In the genomic region with DNA sequence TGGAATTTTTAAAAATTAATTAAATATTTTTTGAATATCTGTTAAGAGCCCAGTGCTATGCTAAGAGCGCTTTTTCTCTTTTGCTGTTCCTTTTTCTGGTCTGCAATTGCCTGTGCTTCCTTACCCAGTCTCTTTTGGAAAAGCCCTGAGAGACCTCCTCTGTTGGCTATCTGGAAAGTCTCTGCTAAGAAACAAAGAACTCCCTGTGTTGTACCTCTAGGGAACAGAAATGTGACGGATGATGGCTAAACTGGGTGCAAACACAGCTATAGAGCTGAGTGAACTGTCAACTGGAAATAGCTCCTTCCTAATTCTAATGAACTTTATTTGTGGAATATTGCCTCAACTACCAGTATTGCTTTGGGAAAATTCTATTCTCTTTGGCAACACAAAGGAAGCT, we compare ENCODE assay signal across 28 cellular contexts.
DNase-seq lines count a peak whose midpoint lies in the region; FAIRE-seq and TF ChIP-seq lines count a peak whose summit lies in the region.
"Had no signal": no experiment of that assay in that cellular context is flagged by ENCODE, and none has a peak within 500 bp of the region (broad histone marks: within the 10 kb centered on the region; RNA-seq: fewer than 3 reads in every experiment).

No MANE protein-coding gene starts in this region.

- DNase-seq in NCI-H526 (lab: John Stamatoyannopoulos, UW) (peak; percentile 70), NCI-H526 treated with DMSO at 0.1 percent for 48 hours (lab: John Stamatoyannopoulos, UW) (peak; percentile 83), glutamatergic neuron (no peak), neural progenitor cell (ENCODE audit: low spot score) (no peak), G401 (ENCODE audit: low spot score) (no peak), HPDE6-E6E7 (ENCODE audit: extremely low spot score) (no peak), cortex of kidney (lab: John Stamatoyannopoulos, UW) (no peak), kidney (no peak)
- DNase-seq: 8988T; ACHN; BE2C; C1 segment of cervical spinal cord; CD4-positive, alpha-beta memory T cell; CD4-positive, CD25-positive, alpha-beta regulatory T cell; CD8-positive, alpha-beta memory T cell; COR-L47; DMS 273 treated with DMSO at 0.1 percent for 48 hours; DMS153; DMS53; DMS79; DND-41; EL; GF-D8 had no signal

- H3K9ac ChIP-seq in neural progenitor cell = no peak overlapping the region
- no peak overlapping the region for H3K9ac ChIP-seq in kidney (ENCODE audit: low read length in 2 of 2)
- H3K9ac ChIP-seq: BLaER1 had no signal

- intact Hi-C loops in kidney (cut with DNase I) = no loop called here

- H3K9me3 ChIP-seq in neural progenitor cell (ENCODE audit: low read depth) (no peaks in the 10 kb centered on the region), kidney (ENCODE audit: control insufficient read depth in 1 of 2, low read length in 2 of 2) (no peaks in the 10 kb centered on the region)
- H3K9me3 ChIP-seq: BE2C, BLaER1 had no signal

- no peaks in the 10 kb centered on the region for H3K36me3 ChIP-seq in neural progenitor cell
- H3K36me3 ChIP-seq in kidney (ENCODE audit: control insufficient read depth in 1 of 2, insufficient read depth in 2 of 2, low read length in 2 of 2) = no peaks in the 10 kb centered on the region
- H3K36me3 ChIP-seq: BE2C, BLaER1 had no signal

- H3K27me3 Mint-ChIP-seq in glutamatergic neuron (ENCODE audit: unreplicated experiment) (peaks cover 1% of the 10 kb centered on the region), neural progenitor cell (ENCODE audit: insufficient read depth, low read depth) (no peaks in the 10 kb centered on the region)
- H3K27me3 Mint-ChIP-seq: CD4-positive, alpha-beta memory T cell; CD4-positive, CD25-positive, alpha-beta regulatory T cell; CD8-positive, alpha-beta memory T cell had no signal

- no peak for FAIRE-seq in kidney (lab: Jason Lieb, UNC)
- FAIRE-seq: A204.1, GM12891, GM19239 had no signal

- H3K9me3 Mint-ChIP-seq in glutamatergic neuron (ENCODE audit: unreplicated experiment) (peaks cover 2% of the 10 kb centered on the region), neural progenitor cell (no peaks in the 10 kb centered on the region)
- H3K9me3 Mint-ChIP-seq: CD14-positive monocyte had no signal

- peak overlapping the region; percentile 33 for H3K27ac Mint-ChIP-seq in glutamatergic neuron (ENCODE audit: unreplicated experiment)
- no peak overlapping the region for H3K27ac Mint-ChIP-seq in neural progenitor cell
- H3K27ac Mint-ChIP-seq: CD14-positive monocyte; CD4-positive, alpha-beta memory T cell; CD4-positive, CD25-positive, alpha-beta regulatory T cell; CD8-positive, alpha-beta memory T cell had no signal

- H3K4me1 ChIP-seq in neural progenitor cell = no peaks in the 10 kb centered on the region
- H3K4me1 ChIP-seq in kidney (ENCODE audit: control insufficient read depth in 1 of 2, insufficient read depth in 1 of 2, low read depth in 1 of 2, low read length in 2 of 2) = no peaks in the 10 kb centered on the region
- H3K4me1 ChIP-seq: BE2C, BLaER1 had no signal

- H3K36me3 Mint-ChIP-seq in glutamatergic neuron (ENCODE audit: unreplicated experiment) = no peaks in the 10 kb centered on the region
- no peaks in the 10 kb centered on the region for H3K36me3 Mint-ChIP-seq in neural progenitor cell
- H3K36me3 Mint-ChIP-seq: CD14-positive monocyte; CD4-positive, alpha-beta memory T cell; CD4-positive, CD25-positive, alpha-beta regulatory T cell; CD8-positive, alpha-beta memory T cell had no signal

- TF ChIP-seq CTCF in glutamatergic neuron (IDR thresholded peaks at IDR 0.05; ENCODE audit: partially characterized antibody, unreplicated experiment) = no peak
- no peak for TF ChIP-seq CTCF in neural progenitor cell (IDR thresholded peaks at IDR 0.05)
- TF ChIP-seq CTCF in kidney (IDR thresholded peaks at IDR 0.05; ENCODE audit: borderline replicate concordance, extremely low read depth, insufficient read depth) = no peak

- peak overlapping the region; percentile 81 for H2AFZ ChIP-seq in neural progenitor cell (replicated peaks)

- no peaks in the 10 kb centered on the region for H3K79me2 ChIP-seq in neural progenitor cell (ENCODE audit: low read depth)

- H3K4me3 Mint-ChIP-seq in glutamatergic neuron (ENCODE audit: unreplicated experiment) (no peak overlapping the region), neural progenitor cell (no peak overlapping the region)
- H3K4me3 Mint-ChIP-seq: CD14-positive monocyte; CD4-positive, alpha-beta memory T cell; CD4-positive, CD25-positive, alpha-beta regulatory T cell; CD8-positive, alpha-beta memory T cell had no signal

- H3K27me3 ChIP-seq in neural progenitor cell = no peaks in the 10 kb centered on the region
- H3K27me3 ChIP-seq: BE2C, BLaER1 had no signal

- H3K4me1 Mint-ChIP-seq in glutamatergic neuron (ENCODE audit: low read depth, unreplicated experiment) (peaks cover 40% of the 10 kb centered on the region), neural progenitor cell (no peaks in the 10 kb centered on the region)
- H3K4me1 Mint-ChIP-seq: CD14-positive monocyte; CD4-positive, alpha-beta memory T cell; CD4-positive, CD25-positive, alpha-beta regulatory T cell; CD8-positive, alpha-beta memory T cell had no signal

- no peaks in the 10 kb centered on the region for H3F3A ChIP-seq in neural progenitor cell (ENCODE audit: low read depth)

- H3K4me3 ChIP-seq in neural progenitor cell (no peak overlapping the region), kidney (ENCODE audit: low read length in 2 of 2) (no peak overlapping the region)
- H3K4me3 ChIP-seq: BLaER1 had no signal

- H4K20me1 ChIP-seq in neural progenitor cell (ENCODE audit: low read depth) = no peaks in the 10 kb centered on the region
- H4K20me1 ChIP-seq: BLaER1 had no signal

- no peak overlapping the region for H3K4me2 ChIP-seq in neural progenitor cell
- H3K4me2 ChIP-seq: BLaER1 had no signal

- no peak overlapping the region for H3K27ac ChIP-seq in neural progenitor cell
- no peak overlapping the region for H3K27ac ChIP-seq in kidney (ENCODE audit: low read depth in 2 of 2, low read length in 2 of 2)
- H3K27ac ChIP-seq: BLaER1 had no signal

- in situ Hi-C loops in G401 (cut with HindIII; ENCODE audit: low sequenced_read_pairs) = no loop called here

Comparison
In these comparisons a context has a peak if more than half of its experiments do, and no peak if none do; other contexts are left out.
1. DNase-seq: peak in NCI-H526 (2 of 2) and NCI-H526 treated with DMSO at 0.1 percent for 48 hours (single experiment); none in glutamatergic neuron (single experiment), neural progenitor cell (single experiment), G401 (single experiment), HPDE6-E6E7 (single experiment), cortex of kidney (single experiment) and kidney (single experiment).